In genomic region chr16:28193530-28194423, GRCh38 we compare ENCODE assay signal across 9 cellular contexts. TPM values are rescaled to one million over a fixed set of nuclear protein-coding genes. Genes with fewer than 3 reads are reported as not detected.
DNase-seq lines count a peak whose midpoint lies in the region; ATAC-seq, FAIRE-seq and TF ChIP-seq lines count a peak whose summit lies in the region.
"Had no signal": no experiment of that assay in that cellular context is flagged by ENCODE, and none has a peak within 500 bp of the region (broad histone marks: within the 10 kb centered on the region; RNA-seq: fewer than 3 reads in every experiment).

No MANE protein-coding gene starts in this region.

- no peak for TF ChIP-seq POLR2A in H54 (IDR thresholded peaks at IDR 0.05; ENCODE audit: low read depth, low read length)

- peaks cover 9% of the 10 kb centered on the region for H3K4me1 ChIP-seq in psoas muscle
- H3K4me1 ChIP-seq: right lobe of liver had no signal

- H3K27ac ChIP-seq in psoas muscle (no peak overlapping the region), dorsolateral prefrontal cortex (no peak overlapping the region)
- H3K27ac ChIP-seq: right lobe of liver had no signal

- H3K9me3 ChIP-seq in psoas muscle: no peaks in the 10 kb centered on the region
- H3K9me3 ChIP-seq: right lobe of liver had no signal

- FAIRE-seq in H54 (lab: Jason Lieb, UNC): no peak

- DNase-seq in G401 (ENCODE audit: low spot score): peak; percentile 27
- DNase-seq in H54 (ENCODE audit: insufficient read length, low spot score): peak; percentile 27
- DNase-seq in RPMI7951 (ENCODE audit: low read depth): peak; percentile 71
- DNase-seq in choroid plexus epithelial cell (ENCODE audit: low read depth): peak; percentile 94
- peak in 1 of 2 donors; percentile 19 for DNase-seq in psoas muscle
- no peak for DNase-seq in dorsolateral prefrontal cortex
- DNase-seq in islet precursor cell: no peak
- DNase-seq: right lobe of liver had no signal

- in situ Hi-C loops in G401 (cut with HindIII; ENCODE audit: low sequenced_read_pairs): no loop called here

- ATAC-seq in psoas muscle (peak; percentile 71 to 89 (median 82)), HG02973 (IDR thresholded peaks at IDR 0.05; ENCODE audit: unreplicated experiment) (no peak)

- peaks cover 0 to 23% of the 10 kb centered on the region in 2 donors for H3K36me3 ChIP-seq in psoas muscle (ENCODE audit: insufficient read depth in 1 of 2, low read depth in 1 of 2)

- intact Hi-C loops in psoas muscle (cut with DNase I) (no loop called here), dorsolateral prefrontal cortex (cut with DNase I) (no loop called here)

- WGBS in psoas muscle, 3 donors: 67 to 78% (median 72%) methylated on average over 14 of the region's 14 CpGs

- TF ChIP-seq CTCF in choroid plexus epithelial cell (conservative IDR thresholded peaks at IDR 0.05; ENCODE audit: low read depth, low read length) (no peak), psoas muscle (IDR thresholded peaks at IDR 0.05) (no peak), dorsolateral prefrontal cortex (IDR thresholded peaks at IDR 0.05 in 54 of 56, conservative IDR thresholded peaks at IDR 0.05 in 2 of 56; ENCODE audit: low read depth in 1 of 56, partially characterized antibody in 56 of 56) (no peak)

- H3K4me3 ChIP-seq in choroid plexus epithelial cell (ENCODE audit: low read depth, low read length): no peak overlapping the region
- no peak overlapping the region for H3K4me3 ChIP-seq in psoas muscle
- H3K4me3 ChIP-seq in dorsolateral prefrontal cortex: no peak overlapping the region
- H3K4me3 ChIP-seq: right lobe of liver had no signal

- H3K27me3 ChIP-seq in psoas muscle (ENCODE audit: insufficient read depth in 3 of 3, low read length in 2 of 3): no peaks in the 10 kb centered on the region
- H3K27me3 ChIP-seq in dorsolateral prefrontal cortex: no peaks in the 10 kb centered on the region
- H3K27me3 ChIP-seq: right lobe of liver had no signal

RNA-seq across cellular contexts. Expression of gene XPO6, which starts 18.0 kb away (rescaled TPM):
- total RNA-seq in G401 (2014; rRNA removed; shearing (Covaris generic)): 75.8 and 98.0 TPM in 2 replicates
- 55.4 and 67.3 TPM in 2 replicates for total RNA-seq in RPMI7951 (2014; rRNA removed; shearing (Covaris generic))
- total RNA-seq in psoas muscle (10 to 100 TPM; 24.5 to 44.2 (median 27.0) TPM), dorsolateral prefrontal cortex (100 to 1,000 TPM; 111 to 213 (median 156) TPM)
- 10 to 100 TPM; 16.7 to 46.5 (median 26.4) TPM for polyA plus RNA-seq in psoas muscle

Comparison
In these comparisons a context has a peak if more than half of its experiments do, and no peak if none do; other contexts are left out.
1. DNase-seq: peak in G401 (single experiment), H54 (single experiment), RPMI7951 (single experiment) and choroid plexus epithelial cell (single experiment); none in dorsolateral prefrontal cortex (0 of 10) and islet precursor cell (single experiment).